Comparison of ENCODE assay signal across 27 cellular contexts in the genomic region with DNA sequence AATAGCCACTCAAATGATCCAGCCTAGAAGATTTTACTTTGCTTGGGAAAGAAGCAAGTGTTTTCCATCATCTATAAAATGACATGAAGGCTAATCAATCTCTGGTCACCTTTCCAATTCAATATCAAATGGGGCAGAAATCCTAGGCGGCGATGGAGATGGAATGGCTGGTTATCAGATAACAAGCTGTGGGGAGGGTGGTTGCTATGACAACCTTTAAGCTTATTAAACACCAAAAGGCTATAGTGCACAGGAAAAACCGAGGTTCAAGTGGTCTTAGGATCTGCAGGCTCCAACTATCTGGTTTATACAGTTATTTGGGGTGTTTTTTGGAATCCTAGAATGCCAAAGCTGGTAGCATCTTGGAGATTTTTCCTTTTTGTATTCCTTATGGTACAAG. TPM values are rescaled to one million over a fixed set of nuclear protein-coding genes. Genes with fewer than 3 reads are reported as not detected.
"Had no signal": no experiment of that assay in that cellular context is flagged by ENCODE, and none has a peak within 500 bp of the region (broad histone marks: within the 10 kb centered on the region; RNA-seq: fewer than 3 reads in every experiment).

No MANE protein-coding gene starts in this region.

- ATAC-seq: left lung; naive thymus-derived CD4-positive, alpha-beta T cell; stimulated activated memory B cell treated with anti-CD40 and anti-IgM and Interleukin-4, amounts not matched to agents 10 μg/mL and 1 μg/mL and 100 μg/mL, for 72 hours had no signal

- H3K4me1 Mint-ChIP-seq: naive thymus-derived CD4-positive, alpha-beta T cell; neural crest cell; stimulated activated memory B cell treated with anti-CD40 and anti-IgM and Interleukin-4, amounts not matched to agents 10 μg/mL and 1 μg/mL and 100 μg/mL, for 72 hours had no signal

- H3K27ac ChIP-seq: adrenal gland, ascending aorta, brain microvascular endothelial cell, left lung, sigmoid colon, transverse colon, uterus had no signal

- H3K27me3 ChIP-seq: ascending aorta, uterus had no signal

- H3K27ac Mint-ChIP-seq: activated naive CD8-positive, alpha-beta T cell; activated T-helper 2 cell treated with anti-CD3 and anti-CD28 coated beads, Interferon-gamma antibody, Interleukin-2, Interleukin-4, amounts not matched to agents 10 μg/mL and 5 μg/mL and 100 μg/mL, durations not matched to agents 14 hours and 24 hours and 36 hours; naive thymus-derived CD4-positive, alpha-beta T cell; stimulated activated memory B cell treated with anti-CD40 and anti-IgM and Interleukin-4, amounts not matched to agents 10 μg/mL and 1 μg/mL and 100 μg/mL, for 72 hours had no signal

- H3K4me3 Mint-ChIP-seq: activated naive CD8-positive, alpha-beta T cell; naive thymus-derived CD4-positive, alpha-beta T cell; neural crest cell; stimulated activated memory B cell treated with anti-CD40 and anti-IgM and Interleukin-4, amounts not matched to agents 10 μg/mL and 1 μg/mL and 100 μg/mL, for 72 hours had no signal

- H3K4me1 ChIP-seq: adrenal gland, ascending aorta, left lung, sigmoid colon, transverse colon, uterus had no signal

- H3K9me3 ChIP-seq: adrenal gland, ascending aorta, left lung, sigmoid colon, transverse colon, uterus had no signal

- H3K36me3 Mint-ChIP-seq: activated naive CD8-positive, alpha-beta T cell; naive thymus-derived CD4-positive, alpha-beta T cell; stimulated activated memory B cell treated with anti-CD40 and anti-IgM and Interleukin-4, amounts not matched to agents 10 μg/mL and 1 μg/mL and 100 μg/mL, for 72 hours had no signal

- H3K4me3 ChIP-seq: adrenal gland, ascending aorta, left lung, lung, sigmoid colon, smooth muscle cell, transverse colon, uterus had no signal

- H3K9me3 Mint-ChIP-seq: activated T-helper 2 cell treated with anti-CD3 and anti-CD28 coated beads, Interferon-gamma antibody, Interleukin-2, Interleukin-4, amounts not matched to agents 10 μg/mL and 5 μg/mL and 100 μg/mL, durations not matched to agents 14 hours and 24 hours and 36 hours; neural crest cell; stimulated activated memory B cell treated with anti-CD40 and anti-IgM and Interleukin-4, amounts not matched to agents 10 μg/mL and 1 μg/mL and 100 μg/mL, for 72 hours had no signal

- H3K36me3 ChIP-seq: adrenal gland, ascending aorta, brain microvascular endothelial cell, left lung, sigmoid colon, transverse colon, uterus had no signal

- DNase-seq: activated naive CD4-positive, alpha-beta T cell; activated T-cell treated with anti-CD3 and anti-CD28 coated beads, Interleukin-2, amount 50 U/mL, for 1 hour; adrenal gland; brain microvascular endothelial cell; central memory CD4-positive, alpha-beta T cell; dermis blood vessel endothelial cell; effector CD8-positive, alpha-beta T cell; foreskin melanocyte; left lung; naive thymus-derived CD4-positive, alpha-beta T cell; retina; sigmoid colon; stimulated activated CD4-positive, alpha-beta T cell treated with anti-CD3 and anti-CD28 coated beads, Interleukin-15, amount 100 ng/mL, for 24 hours; transverse colon; uterus had no signal

- H3K4me2 ChIP-seq: smooth muscle cell had no signal

RNA-seq across cellular contexts. Expression of a gene that starts 13.9 kb away (rescaled TPM):
- total RNA-seq: activated T-helper 2 cell treated with anti-CD3 and anti-CD28 coated beads, Interferon-gamma antibody, Interleukin-2, Interleukin-4, amounts not matched to agents 10 μg/mL and 5 μg/mL and 100 μg/mL, durations not matched to agents 14 hours and 24 hours and 36 hours; adrenal gland; ascending aorta; dermis blood vessel endothelial cell; kidney epithelial cell; left lung; lung; naive thymus-derived CD4-positive, alpha-beta T cell; neural crest cell; omental fat pad; posterior vena cava; sigmoid colon; smooth muscle cell; temporal lobe; transverse colon; uterus had no signal
- polyA plus RNA-seq: adrenal gland; esophagus; lung; naive thymus-derived CD4-positive, alpha-beta T cell; sigmoid colon; smooth muscle cell had no signal
